In genomic region chr13:80825276-80825675, GRCh38 we compare ENCODE assay signal across 6 cellular contexts.
"Had no signal": no experiment of that assay in that cellular context is flagged by ENCODE, and none has a peak within 500 bp of the region (broad histone marks: within the 10 kb centered on the region; RNA-seq: fewer than 3 reads in every experiment).

No MANE protein-coding gene starts in this region.

- DNase-seq: IMR-90, KBM-7, KG1 had no signal

- FAIRE-seq: HepG2, HTR-8/SVneo had no signal

- ATAC-seq: HepG2 had no signal

- H3K27ac ChIP-seq: HL-60 had no signal
